In the genomic region with DNA sequence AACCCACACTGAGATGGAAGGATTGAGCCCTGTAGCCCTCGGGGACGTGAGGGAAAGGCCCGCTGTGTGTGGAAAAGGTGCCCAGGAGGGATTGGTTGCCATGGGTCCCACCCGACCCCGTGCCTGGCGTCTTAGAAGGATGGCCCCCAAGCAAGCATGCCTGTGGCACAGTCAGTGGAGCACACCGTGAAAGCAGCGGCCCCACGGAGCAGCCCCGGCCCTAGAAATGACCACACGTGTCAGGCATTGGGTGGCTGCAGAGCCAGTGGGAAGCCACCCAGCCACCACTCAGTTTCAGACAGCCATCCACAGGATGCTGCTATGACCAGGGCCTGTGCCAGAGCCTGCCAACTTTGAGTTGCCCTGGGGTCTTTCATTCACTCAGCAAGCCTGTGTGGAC, we compare ENCODE assay signal across 1 cellular context.
TF ChIP-seq lines count a peak whose summit lies in the region.

No MANE protein-coding gene starts in this region.

TF ChIP-seq in K562, 482 proteins besides CTCF, POLR2A, EP300 and RAD21:
- no peak for TF ChIP-seq KLF1 (tag; IDR thresholded peaks at IDR 0.05)
- TF ChIP-seq, protein P1, sequence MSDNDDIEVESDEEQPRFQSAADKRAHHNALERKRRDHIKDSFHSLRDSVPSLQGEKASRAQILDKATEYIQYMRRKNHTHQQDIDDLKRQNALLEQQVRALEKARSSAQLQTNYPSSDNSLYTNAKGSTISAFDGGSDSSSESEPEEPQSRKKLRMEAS (CRISPR knock-in tag; IDR thresholded peaks at IDR 0.05) = 0 out of 2 replicates have a peak, but pooled peaks have one; percentile 17
- TF ChIP-seq TSC22D4 (tag; IDR thresholded peaks at IDR 0.05) = no peak
